In the genomic region with DNA sequence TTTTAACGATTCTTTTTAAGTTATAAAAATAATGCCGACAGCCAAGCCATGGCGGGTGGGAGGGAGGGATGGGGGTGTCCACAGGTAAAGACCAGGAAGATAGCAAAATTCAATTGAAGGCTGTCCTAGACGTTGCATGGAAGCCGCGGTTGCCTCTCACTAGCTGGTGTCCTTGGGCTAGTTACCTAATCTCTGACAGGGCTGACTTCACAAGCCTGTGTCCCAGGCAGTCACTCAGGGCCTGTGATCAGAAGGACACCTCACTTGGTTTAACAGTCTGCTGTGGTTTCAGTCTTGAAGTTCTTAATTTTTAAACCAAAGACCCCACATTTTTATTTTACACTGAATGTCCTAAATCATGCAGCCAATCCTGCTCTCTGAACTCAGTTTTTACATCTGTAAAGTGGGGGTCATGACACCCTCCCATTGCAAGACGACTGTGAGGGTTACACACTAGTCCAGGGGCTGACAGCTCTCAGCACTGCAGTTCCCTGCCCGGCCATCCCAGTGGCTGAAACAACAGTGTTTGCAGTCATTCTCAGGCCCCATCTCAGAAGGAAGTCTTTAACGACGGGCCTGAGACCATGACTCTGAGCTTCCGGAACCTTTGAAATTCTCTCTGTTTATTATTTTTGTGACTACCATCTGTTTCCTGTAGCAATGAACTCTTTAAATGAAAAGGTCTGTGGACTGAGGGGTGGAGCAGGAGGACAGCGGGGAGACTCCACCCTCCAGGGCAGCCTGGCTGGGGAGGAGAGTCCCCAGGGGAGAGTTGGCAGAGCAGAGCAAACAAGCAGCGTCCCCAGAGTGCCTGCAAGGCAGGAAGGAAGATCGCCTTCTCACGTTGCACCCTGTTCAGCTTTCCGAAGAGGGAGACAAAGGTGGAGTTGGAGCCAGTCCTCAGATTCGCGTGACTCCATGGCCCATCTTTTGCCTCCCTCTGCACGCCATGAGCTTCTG, we compare ENCODE assay signal across 8 cellular contexts.
DNase-seq lines count a peak whose midpoint lies in the region; ATAC-seq and TF ChIP-seq lines count a peak whose summit lies in the region.

No MANE protein-coding gene starts in this region.

- TF ChIP-seq CTCF in CD4-positive, alpha-beta T cell (IDR thresholded peaks at IDR 0.05): no peak
- no peak for TF ChIP-seq CTCF in type B pancreatic cell (conservative IDR thresholded peaks at IDR 0.05)

- no peaks in the 10 kb centered on the region for H3K27me3 Mint-ChIP-seq in CD4-positive, alpha-beta T cell
- peaks cover 14% of the 10 kb centered on the region for H3K27me3 Mint-ChIP-seq in type B pancreatic cell

- H3K4me1 Mint-ChIP-seq in CD4-positive, alpha-beta T cell (ENCODE audit: low read depth): peaks cover 27% of the 10 kb centered on the region
- peaks cover 41% of the 10 kb centered on the region for H3K4me1 Mint-ChIP-seq in type B pancreatic cell (ENCODE audit: unreplicated experiment)

- H3K27ac Mint-ChIP-seq in CD4-positive, alpha-beta T cell: peak overlapping the region; percentile 67
- H3K27ac Mint-ChIP-seq in activated naive CD4-positive, alpha-beta T cell treated with anti-CD3 and anti-CD28 coated beads, Interleukin-2, amount 50 U/mL, for 72 hours: peak overlapping the region; percentile 55 to 72
- peak overlapping the region; percentile 41 for H3K27ac Mint-ChIP-seq in type B pancreatic cell

- H3K27ac ChIP-seq in CD4-positive, alpha-beta T cell (ENCODE audit: low read depth, low read length): peak overlapping the region; percentile 46

- no peaks in the 10 kb centered on the region for H3K36me3 Mint-ChIP-seq in CD4-positive, alpha-beta T cell (ENCODE audit: low read depth)
- peaks cover 0 to 9% of the 10 kb centered on the region in 2 donors for H3K36me3 Mint-ChIP-seq in activated naive CD4-positive, alpha-beta T cell treated with anti-CD3 and anti-CD28 coated beads, Interleukin-2, amount 50 U/mL, for 72 hours
- H3K36me3 Mint-ChIP-seq in type B pancreatic cell: no peaks in the 10 kb centered on the region

- in situ Hi-C loops in G401 (cut with HindIII; ENCODE audit: low sequenced_read_pairs): no loop called here

- intact Hi-C loops in CD4-positive, alpha-beta T cell (cut with DNase I, micrococcal nuclease): no loop called here

- no peaks in the 10 kb centered on the region for H3K27me3 ChIP-seq in CD4-positive, alpha-beta T cell (ENCODE audit: control insufficient read depth, insufficient read depth, low read length)

- no peaks in the 10 kb centered on the region for H3K9me3 ChIP-seq in CD4-positive, alpha-beta T cell (ENCODE audit: control insufficient read depth, low read length)

- peak overlapping the region; percentile 60 for H3K4me3 Mint-ChIP-seq in CD4-positive, alpha-beta T cell
- H3K4me3 Mint-ChIP-seq in type B pancreatic cell: peak overlapping the region; percentile 68

- H3K9me3 Mint-ChIP-seq in CD4-positive, alpha-beta T cell: no peaks in the 10 kb centered on the region
- peaks cover 0 to 5% of the 10 kb centered on the region in 2 donors for H3K9me3 Mint-ChIP-seq in activated naive CD4-positive, alpha-beta T cell treated with anti-CD3 and anti-CD28 coated beads, Interleukin-2, amount 50 U/mL, for 72 hours
- no peaks in the 10 kb centered on the region for H3K9me3 Mint-ChIP-seq in type B pancreatic cell

- POLR2A ChIA-PET in CD4-positive, alpha-beta T cell (lab: Charles Lee): interaction anchor here (0.9 to 1.1 kb wide), 5 partner anchors 18 to 137 kb away, joined by 3 to 4 read pairs (median 4); no protein-coding TSS in a partner anchor

- CTCF ChIA-PET in CD4-positive, alpha-beta T cell (lab: Charles Lee): no interaction called here

- DNase-seq in CD4-positive, alpha-beta T cell: peak in 4 of 10 experiments; percentile 6 to 26 (median 8)
- DNase-seq in NCI-H2196 (lab: John Stamatoyannopoulos, UW; ENCODE audit: unreplicated experiment): peak; percentile 56
- DNase-seq in activated naive CD4-positive, alpha-beta T cell treated with anti-CD3 and anti-CD28 coated beads, Interleukin-2, amount 50 U/mL, for 72 hours (ENCODE audit: low spot score in 2 of 2): no peak
- DNase-seq in left kidney (ENCODE audit: low read depth, low spot score): peak; percentile 78
- DNase-seq in type B pancreatic cell (ENCODE audit: extremely low spot score, unreplicated experiment): no peak
- no peak for DNase-seq in G401 (ENCODE audit: low spot score)

- ATAC-seq in CD4-positive, alpha-beta T cell (ENCODE audit: poor library complexity): peak; percentile 41
- peak; percentile 95 for ATAC-seq in GM18868 (IDR thresholded peaks at IDR 0.05; ENCODE audit: unreplicated experiment)
- peak; percentile 91 for ATAC-seq in HG03025 (IDR thresholded peaks at IDR 0.05; ENCODE audit: low FRiP score, unreplicated experiment)
- ATAC-seq in activated naive CD4-positive, alpha-beta T cell treated with anti-CD3 and anti-CD28 coated beads, Interleukin-2, amount 50 U/mL, for 72 hours: peak; percentile 66 to 73

Comparison
In these comparisons a context has a peak if more than half of its experiments do, and no peak if none do; other contexts are left out.
1. ATAC-seq: peak in every context shown above with its lines; median percentile 95 in GM18868; 91 in HG03025; 70 in activated naive CD4-positive, alpha-beta T cell treated with anti-CD3 and anti-CD28 coated beads, Interleukin-2, amount 50 U/mL, for 72 hours; 41 in CD4-positive, alpha-beta T cell.
2. DNase-seq: peak in NCI-H2196 (single experiment) and left kidney (single experiment); none in activated naive CD4-positive, alpha-beta T cell treated with anti-CD3 and anti-CD28 coated beads, Interleukin-2, amount 50 U/mL, for 72 hours (0 of 2), type B pancreatic cell (single experiment) and G401 (single experiment).
3. Peak in every context shown above with its lines, with median percentiles within 50 percentile points of each other: H3K27ac Mint-ChIP-seq.